In genomic region chr9:136481558-136481957, GRCh38 we compare ENCODE assay signal across 9 cellular contexts. TPM values are rescaled to one million over a fixed set of nuclear protein-coding genes. Genes with fewer than 3 reads are reported as not detected.
DNase-seq lines count a peak whose midpoint lies in the region; ATAC-seq and TF ChIP-seq lines count a peak whose summit lies in the region.
"Had no signal": no experiment of that assay in that cellular context is flagged by ENCODE, and none has a peak within 500 bp of the region (broad histone marks: within the 10 kb centered on the region; RNA-seq: fewer than 3 reads in every experiment).

No MANE protein-coding gene starts in this region.

- H3K27me3 ChIP-seq in left lung: no peaks in the 10 kb centered on the region
- no peaks in the 10 kb centered on the region for H3K27me3 ChIP-seq in tibial nerve

- no peaks in the 10 kb centered on the region for H3K27me3 Mint-ChIP-seq in activated T-cell treated with anti-CD3 and anti-CD28 coated beads, Interleukin-2, amount 50 U/mL, for 72 hours (ENCODE audit: low read depth)
- no peaks in the 10 kb centered on the region for H3K27me3 Mint-ChIP-seq in activated naive CD8-positive, alpha-beta T cell treated with anti-CD3 and anti-CD28 coated beads for 36 hours

- 34 to 39% methylated on average over 5 of the region's 5 CpGs for WGBS in tibial nerve, 2 donors

- peaks cover 28% of the 10 kb centered on the region for H3K4me1 Mint-ChIP-seq in activated T-cell treated with anti-CD3 and anti-CD28 coated beads, Interleukin-2, amount 50 U/mL, for 72 hours (ENCODE audit: low read depth)
- H3K4me1 Mint-ChIP-seq in activated naive CD8-positive, alpha-beta T cell treated with anti-CD3 and anti-CD28 coated beads for 36 hours: peaks cover 31% of the 10 kb centered on the region

- POLR2A ChIA-PET in HEK293T (lab: Yijun Ruan, JAX): no interaction called here

- no peak for TF ChIP-seq CTCF in left lung (IDR thresholded peaks at IDR 0.05)
- TF ChIP-seq CTCF in tibial nerve (IDR thresholded peaks at IDR 0.05): no peak

- peak overlapping the region; percentile 91 for H3K27ac Mint-ChIP-seq in activated T-cell treated with anti-CD3 and anti-CD28 coated beads, Interleukin-2, amount 50 U/mL, for 72 hours
- H3K27ac Mint-ChIP-seq in activated naive CD8-positive, alpha-beta T cell treated with anti-CD3 and anti-CD28 coated beads for 36 hours: peak overlapping the region; percentile 92

- no peak for TF ChIP-seq EP300 in tibial nerve (IDR thresholded peaks at IDR 0.05)

- peak overlapping the region in 1 of 2 donors; percentile 99 for H3K27ac ChIP-seq in left lung
- peak overlapping the region in 2 of 4 donors; percentile 100 for H3K27ac ChIP-seq in tibial nerve

- ATAC-seq in activated T-cell treated with anti-CD3 and anti-CD28 coated beads, Interleukin-2, amount 50 U/mL, for 72 hours (replicated peaks in 1 of 2): no peak
- ATAC-seq in left lung (no peak), GM18909 (IDR thresholded peaks at IDR 0.05; ENCODE audit: poor library complexity, unreplicated experiment) (no peak)
- ATAC-seq: activated CD4-positive, CD25-positive, alpha-beta regulatory T cell treated with anti-CD3 and anti-CD28 coated beads, Interleukin-2, amount 50 U/mL, for 24 hours had no signal

- H3K4me3 ChIP-seq in left lung: peak overlapping the region; percentile 68 to 84
- H3K4me3 ChIP-seq in tibial nerve: peak overlapping the region; percentile 52 to 99 (median 82)

- intact Hi-C loops in left lung (cut with DNase I): no loop called here

- H3K4me1 ChIP-seq in left lung (peaks cover 16 to 43% of the 10 kb centered on the region in 2 donors), tibial nerve (peaks cover 0 to 47% (median 27%) of the 10 kb centered on the region in 4 donors)

- DNase-seq in activated T-cell treated with anti-CD3 and anti-CD28 coated beads, Interleukin-2, amount 50 U/mL, for 72 hours: no peak
- DNase-seq in activated T-cell treated with anti-CD3 and anti-CD28 coated beads for 4 hours (no peak), left lung (no peak), tibial nerve (ENCODE audit: low spot score in 2 of 2) (no peak), NCI-H1417 treated with DMSO at 0.1 percent for 48 hours (lab: John Stamatoyannopoulos, UW) (no peak), HEK293T (ENCODE audit: extremely low spot score) (no peak)
- no peak for DNase-seq in activated naive CD8-positive, alpha-beta T cell treated with anti-CD3 and anti-CD28 coated beads for 36 hours

- H3K9me3 ChIP-seq in left lung (no peaks in the 10 kb centered on the region), tibial nerve (no peaks in the 10 kb centered on the region)

- peaks cover 6 to 10% of the 10 kb centered on the region in 2 donors for H3K36me3 Mint-ChIP-seq in activated T-cell treated with anti-CD3 and anti-CD28 coated beads, Interleukin-2, amount 50 U/mL, for 72 hours (ENCODE audit: insufficient read depth in 2 of 2)
- peaks cover 10% of the 10 kb centered on the region for H3K36me3 Mint-ChIP-seq in activated naive CD8-positive, alpha-beta T cell treated with anti-CD3 and anti-CD28 coated beads for 36 hours

- CTCF ChIA-PET in HEK293T (lab: Yijun Ruan, JAX): no interaction called here

- H3K4me3 Mint-ChIP-seq in activated T-cell treated with anti-CD3 and anti-CD28 coated beads, Interleukin-2, amount 50 U/mL, for 72 hours: peak overlapping the region; percentile 98 to 99
- H3K4me3 Mint-ChIP-seq in activated naive CD8-positive, alpha-beta T cell treated with anti-CD3 and anti-CD28 coated beads for 36 hours: peak overlapping the region; percentile 98

- no peak for TF ChIP-seq POLR2A in tibial nerve (IDR thresholded peaks at IDR 0.05)

- no peaks in the 10 kb centered on the region for H3K9me3 Mint-ChIP-seq in activated T-cell treated with anti-CD3 and anti-CD28 coated beads, Interleukin-2, amount 50 U/mL, for 72 hours
- H3K9me3 Mint-ChIP-seq in activated naive CD8-positive, alpha-beta T cell treated with anti-CD3 and anti-CD28 coated beads for 36 hours: no peaks in the 10 kb centered on the region

- H3K36me3 ChIP-seq in left lung (peaks cover 0 to 24% of the 10 kb centered on the region in 2 donors), tibial nerve (peaks cover 0 to 25% (median 9%) of the 10 kb centered on the region in 3 donors)

TF ChIP-seq in HEK293T, 16 proteins besides CTCF, POLR2A, EP300 and RAD21:
- TF ChIP-seq PKNOX1 (IDR thresholded peaks at IDR 0.05): no peak
- no peak for TF ChIP-seq NFRKB (IDR thresholded peaks at IDR 0.05)
- TF ChIP-seq ARNT (IDR thresholded peaks at IDR 0.05): no peak
- TF ChIP-seq BHLHE40 (IDR thresholded peaks at IDR 0.05; ENCODE audit: borderline replicate concordance): no peak
- no peak for TF ChIP-seq ELF4 (IDR thresholded peaks at IDR 0.05)
- no peak for TF ChIP-seq HDGF (IDR thresholded peaks at IDR 0.05; ENCODE audit: borderline replicate concordance)
- TF ChIP-seq SP1 (IDR thresholded peaks at IDR 0.05): no peak
- no peak for TF ChIP-seq FOXK2 (IDR thresholded peaks at IDR 0.05)
- no peak for TF ChIP-seq CTBP1 (IDR thresholded peaks at IDR 0.05; ENCODE audit: borderline replicate concordance)
TF ChIP-seq in HEK293T: peak in this region for 0.

RNA-seq across cellular contexts. Expression of gene SEC16A, which starts 1.3 kb away (rescaled TPM):
- total RNA-seq in activated T-cell treated with anti-CD3 and anti-CD28 coated beads, Interleukin-2, amount 50 U/mL, for 72 hours: 10 to 100 TPM; 69.5 to 74.5 TPM
- total RNA-seq in activated naive CD8-positive, alpha-beta T cell treated with anti-CD3 and anti-CD28 coated beads for 36 hours: 10 to 100 TPM; 69.4 to 71.2 TPM
- 10 to 100 TPM; 77.8 to 79.5 TPM for total RNA-seq in left lung
- 10 to 100 TPM; 45.8 to 67.5 (median 47.9) TPM for total RNA-seq in tibial nerve

RNA-seq across cellular contexts. Expression of gene INPP5E, which starts 41.9 kb away (rescaled TPM):
- total RNA-seq in activated T-cell treated with anti-CD3 and anti-CD28 coated beads, Interleukin-2, amount 50 U/mL, for 72 hours: 10 to 100 TPM; 17.2 to 20.1 TPM
- total RNA-seq in activated naive CD8-positive, alpha-beta T cell treated with anti-CD3 and anti-CD28 coated beads for 36 hours: 10 to 100 TPM; 10.9 to 12.1 TPM
- total RNA-seq in left lung (10 to 100 TPM; 12.0 TPM), tibial nerve (10 to 100 TPM; 15.1 to 23.1 (median 18.6) TPM)
